16 cellular contexts compared by ENCODE assay signal in genomic region chr11:6856871-6857270, GRCh38. TPM values are rescaled to one million over a fixed set of nuclear protein-coding genes. Genes with fewer than 3 reads are reported as not detected.
DNase-seq lines count a peak whose midpoint lies in the region; ATAC-seq and TF ChIP-seq lines count a peak whose summit lies in the region.
"Had no signal": no experiment of that assay in that cellular context is flagged by ENCODE, and none has a peak within 500 bp of the region (broad histone marks: within the 10 kb centered on the region; RNA-seq: fewer than 3 reads in every experiment).

No MANE protein-coding gene starts in this region.

- H3K4me1 ChIP-seq in MM.1S (ENCODE audit: low read length) (peaks cover 13% of the 10 kb centered on the region), HAP-1 (no peaks in the 10 kb centered on the region; the same call in 1 of the 2 replicates)
- no peaks in the 10 kb centered on the region for H3K4me1 ChIP-seq in effector memory CD4-positive, alpha-beta T cell (ENCODE audit: control insufficient read depth, insufficient read depth, low read length, poor library complexity, severe bottlenecking)

- peaks cover 4% of the 10 kb centered on the region for H3K36me3 Mint-ChIP-seq in activated CD8-positive, alpha-beta memory T cell treated with anti-CD3 and anti-CD28 coated beads, Interleukin-2, amount 10 ng/mL, durations not matched to agents 7 days and 5 days
- H3K36me3 Mint-ChIP-seq in activated T-helper 1 cell treated with anti-CD3 and anti-CD28 coated beads, Interleukin-12 subunit alpha, Interleukin-12 subunit beta, Interleukin-2, Interleukin-4 antibody, amounts not matched to agents 30 ng/mL and 10 ng/mL and 1 ng/mL, durations not matched to agents 14 hours and 24 hours and 36 hours (ENCODE audit: low read depth): no peaks in the 10 kb centered on the region

- no peak overlapping the region for H3K4me3 Mint-ChIP-seq in activated CD8-positive, alpha-beta memory T cell treated with anti-CD3 and anti-CD28 coated beads, Interleukin-2, amount 10 ng/mL, durations not matched to agents 7 days and 5 days
- H3K4me3 Mint-ChIP-seq in activated T-helper 1 cell treated with anti-CD3 and anti-CD28 coated beads, Interleukin-12 subunit alpha, Interleukin-12 subunit beta, Interleukin-2, Interleukin-4 antibody, amounts not matched to agents 30 ng/mL and 10 ng/mL and 1 ng/mL, durations not matched to agents 14 hours and 24 hours and 36 hours: no peak overlapping the region
- H3K4me3 Mint-ChIP-seq: stimulated activated naive CD8-positive, alpha-beta T cell treated with anti-CD3 and anti-CD28 coated beads, Interleukin-15, Interleukin-2, amounts not matched to agents 100 ng/mL and 50 ng/mL, for 24 hours had no signal

- no peak overlapping the region for H3K4me3 ChIP-seq in MM.1S (ENCODE audit: low read length)
- no peak overlapping the region for H3K4me3 ChIP-seq in effector memory CD4-positive, alpha-beta T cell (ENCODE audit: insufficient read depth, low read depth, low read length, poor library complexity, severe bottlenecking)
- H3K4me3 ChIP-seq in HAP-1: no peak overlapping the region

- ATAC-seq in activated CD8-positive, alpha-beta memory T cell treated with anti-CD3 and anti-CD28 coated beads, Interleukin-2, amount 10 ng/mL, durations not matched to agents 7 days and 5 days: peak; percentile 51
- ATAC-seq in HG02610 (IDR thresholded peaks at IDR 0.05; ENCODE audit: unreplicated experiment): peak; percentile 96

- no peak overlapping the region for H3K27ac ChIP-seq in MM.1S (ENCODE audit: low read length)
- no peak overlapping the region for H3K27ac ChIP-seq in effector memory CD4-positive, alpha-beta T cell (ENCODE audit: insufficient read depth, low read length, poor library complexity, severe bottlenecking)

- no peaks in the 10 kb centered on the region for H3K36me3 ChIP-seq in MM.1S (replicated peaks; ENCODE audit: insufficient read depth, low read length)
- no peaks in the 10 kb centered on the region for H3K36me3 ChIP-seq in effector memory CD4-positive, alpha-beta T cell (ENCODE audit: control insufficient read depth, insufficient read depth, low read length)
- no peaks in the 10 kb centered on the region for H3K36me3 ChIP-seq in HAP-1 (replicated peaks)

- H3K9ac ChIP-seq in MM.1S (ENCODE audit: low read length): no peak overlapping the region

- no peaks in the 10 kb centered on the region for H3K9me2 ChIP-seq in MM.1S (replicated peaks; ENCODE audit: insufficient read depth, low read length)

- no peak overlapping the region for H3K27ac Mint-ChIP-seq in activated CD8-positive, alpha-beta memory T cell treated with anti-CD3 and anti-CD28 coated beads, Interleukin-2, amount 10 ng/mL, durations not matched to agents 7 days and 5 days
- H3K27ac Mint-ChIP-seq in activated T-helper 1 cell treated with anti-CD3 and anti-CD28 coated beads, Interleukin-12 subunit alpha, Interleukin-12 subunit beta, Interleukin-2, Interleukin-4 antibody, amounts not matched to agents 30 ng/mL and 10 ng/mL and 1 ng/mL, durations not matched to agents 14 hours and 24 hours and 36 hours: no peak overlapping the region
- H3K27ac Mint-ChIP-seq: stimulated activated naive CD8-positive, alpha-beta T cell treated with anti-CD3 and anti-CD28 coated beads, Interleukin-15, Interleukin-2, amounts not matched to agents 100 ng/mL and 50 ng/mL, for 24 hours had no signal

- H3K27me3 ChIP-seq in MM.1S (replicated peaks; ENCODE audit: insufficient read depth, low read length): no peaks in the 10 kb centered on the region
- no peaks in the 10 kb centered on the region for H3K27me3 ChIP-seq in effector memory CD4-positive, alpha-beta T cell (replicated peaks; ENCODE audit: control insufficient read depth, insufficient read depth, low read length, poor library complexity, severe bottlenecking)
- H3K27me3 ChIP-seq in HAP-1 (ENCODE audit: low read depth): no peaks in the 10 kb centered on the region

- intact Hi-C loops in activated T-helper 1 cell treated with anti-CD3 and anti-CD28 coated beads, Interleukin-12 subunit alpha, Interleukin-12 subunit beta, Interleukin-2, Interleukin-4 antibody, amounts not matched to agents 30 ng/mL and 10 ng/mL and 1 ng/mL, durations not matched to agents 14 hours and 24 hours and 36 hours (cut with micrococcal nuclease): no loop called here

- DNase-seq in activated CD8-positive, alpha-beta memory T cell treated with anti-CD3 and anti-CD28 coated beads, Interleukin-2, amount 10 ng/mL, durations not matched to agents 7 days and 5 days: no peak
- DNase-seq in activated CD8-positive, alpha-beta memory T cell treated with anti-CD3 and anti-CD28 coated beads for 24 hours: no peak
- DNase-seq in MM.1S: no peak
- peak; percentile 27 for DNase-seq in non-pigmented ciliary epithelial cell (ENCODE audit: low read depth)
- no peak for DNase-seq in effector memory CD4-positive, alpha-beta T cell
- DNase-seq in HAP-1 (ENCODE audit: low spot score in 2 of 2): no peak
- DNase-seq in activated T-helper 1 cell treated with anti-CD3 and anti-CD28 coated beads, Interleukin-12 subunit alpha, Interleukin-12 subunit beta, Interleukin-2, Interleukin-4 antibody, amounts not matched to agents 30 ng/mL and 10 ng/mL and 1 ng/mL, durations not matched to agents 14 hours and 24 hours and 36 hours (ENCODE audit: low spot score): no peak
- DNase-seq: cerebellar nuclear complex, DMS79, Kasumi-1, RPMI8226 had no signal

- 0 out of 2 replicates have a peak, but pooled peaks cover 3% of the 10 kb centered on the region for H3F3A ChIP-seq in MM.1S (ENCODE audit: insufficient read depth, low read length)

- peaks cover 7% of the 10 kb centered on the region for H3K4me1 Mint-ChIP-seq in activated CD8-positive, alpha-beta memory T cell treated with anti-CD3 and anti-CD28 coated beads, Interleukin-2, amount 10 ng/mL, durations not matched to agents 7 days and 5 days
- H3K4me1 Mint-ChIP-seq in activated T-helper 1 cell treated with anti-CD3 and anti-CD28 coated beads, Interleukin-12 subunit alpha, Interleukin-12 subunit beta, Interleukin-2, Interleukin-4 antibody, amounts not matched to agents 30 ng/mL and 10 ng/mL and 1 ng/mL, durations not matched to agents 14 hours and 24 hours and 36 hours (ENCODE audit: low read depth): peaks cover 9% of the 10 kb centered on the region

- peak overlapping the region; percentile 38 for H3K4me2 ChIP-seq in MM.1S (ENCODE audit: low read depth, low read length)

- no peak overlapping the region for H2AFZ ChIP-seq in MM.1S (ENCODE audit: low read length)

- in situ Hi-C loops in HAP-1 (cut with MboI; ENCODE audit: low sequenced_read_pairs): no loop called here

- CTCF ChIA-PET in activated CD8-positive, alpha-beta memory T cell treated with anti-CD3 and anti-CD28 coated beads, Interleukin-2, amount 10 ng/mL, durations not matched to agents 7 days and 5 days (lab: Charles Lee): no interaction called here

- H3K9me3 Mint-ChIP-seq in activated CD8-positive, alpha-beta memory T cell treated with anti-CD3 and anti-CD28 coated beads, Interleukin-2, amount 10 ng/mL, durations not matched to agents 7 days and 5 days (ENCODE audit: low read depth): peaks cover 8% of the 10 kb centered on the region
- peaks cover 20% of the 10 kb centered on the region for H3K9me3 Mint-ChIP-seq in activated T-helper 1 cell treated with anti-CD3 and anti-CD28 coated beads, Interleukin-12 subunit alpha, Interleukin-12 subunit beta, Interleukin-2, Interleukin-4 antibody, amounts not matched to agents 30 ng/mL and 10 ng/mL and 1 ng/mL, durations not matched to agents 14 hours and 24 hours and 36 hours

- H3K9me3 ChIP-seq in MM.1S (replicated peaks; ENCODE audit: insufficient read depth, low read length) (no peaks in the 10 kb centered on the region), HAP-1 (no peaks in the 10 kb centered on the region)
- H3K9me3 ChIP-seq in effector memory CD4-positive, alpha-beta T cell (ENCODE audit: control insufficient read depth, low read length): no peaks in the 10 kb centered on the region

- no peaks in the 10 kb centered on the region for H3K79me2 ChIP-seq in MM.1S (ENCODE audit: low read length)

- peaks cover 8% of the 10 kb centered on the region for H3K27me3 Mint-ChIP-seq in activated CD8-positive, alpha-beta memory T cell treated with anti-CD3 and anti-CD28 coated beads, Interleukin-2, amount 10 ng/mL, durations not matched to agents 7 days and 5 days
- no peaks in the 10 kb centered on the region for H3K27me3 Mint-ChIP-seq in activated T-helper 1 cell treated with anti-CD3 and anti-CD28 coated beads, Interleukin-12 subunit alpha, Interleukin-12 subunit beta, Interleukin-2, Interleukin-4 antibody, amounts not matched to agents 30 ng/mL and 10 ng/mL and 1 ng/mL, durations not matched to agents 14 hours and 24 hours and 36 hours (ENCODE audit: insufficient read depth)

- no peak for TF ChIP-seq CTCF in MM.1S (IDR thresholded peaks at IDR 0.05; ENCODE audit: low read length)

- H4K20me1 ChIP-seq in MM.1S (ENCODE audit: insufficient read depth, low read length): no peaks in the 10 kb centered on the region

RNA-seq across cellular contexts. Expression of gene OR10A2, which starts 6.0 kb away (rescaled TPM):
- not detected for total RNA-seq in activated CD8-positive, alpha-beta memory T cell treated with anti-CD3 and anti-CD28 coated beads, Interleukin-2, amount 10 ng/mL, durations not matched to agents 7 days and 5 days
- not detected in 2 replicates for total RNA-seq in activated T-helper 1 cell treated with anti-CD3 and anti-CD28 coated beads, Interleukin-12 subunit alpha, Interleukin-12 subunit beta, Interleukin-2, Interleukin-4 antibody, amounts not matched to agents 30 ng/mL and 10 ng/mL and 1 ng/mL, durations not matched to agents 14 hours and 24 hours and 36 hours
- total RNA-seq: glomerular endothelial cell, liver, osteocyte had no signal

RNA-seq across cellular contexts. Expression of gene OR10A5, which starts 11.4 kb away (rescaled TPM):
- not detected for total RNA-seq in activated CD8-positive, alpha-beta memory T cell treated with anti-CD3 and anti-CD28 coated beads, Interleukin-2, amount 10 ng/mL, durations not matched to agents 7 days and 5 days
- not detected in 2 replicates for total RNA-seq in activated T-helper 1 cell treated with anti-CD3 and anti-CD28 coated beads, Interleukin-12 subunit alpha, Interleukin-12 subunit beta, Interleukin-2, Interleukin-4 antibody, amounts not matched to agents 30 ng/mL and 10 ng/mL and 1 ng/mL, durations not matched to agents 14 hours and 24 hours and 36 hours
- total RNA-seq: glomerular endothelial cell, liver, osteocyte had no signal

RNA-seq across cellular contexts. Expression of gene OR10A4, which starts 19.6 kb away (rescaled TPM):
- total RNA-seq in activated CD8-positive, alpha-beta memory T cell treated with anti-CD3 and anti-CD28 coated beads, Interleukin-2, amount 10 ng/mL, durations not matched to agents 7 days and 5 days: not detected
- not detected in 2 replicates for total RNA-seq in activated T-helper 1 cell treated with anti-CD3 and anti-CD28 coated beads, Interleukin-12 subunit alpha, Interleukin-12 subunit beta, Interleukin-2, Interleukin-4 antibody, amounts not matched to agents 30 ng/mL and 10 ng/mL and 1 ng/mL, durations not matched to agents 14 hours and 24 hours and 36 hours
- total RNA-seq: glomerular endothelial cell, liver, osteocyte had no signal

RNA-seq across cellular contexts. Expression of gene OR2D2, which starts 35.4 kb away (rescaled TPM):
- under 1 TPM in 1 of 2 experiments, not detected in 1; 0.21 TPM for total RNA-seq in activated CD8-positive, alpha-beta memory T cell treated with anti-CD3 and anti-CD28 coated beads, Interleukin-2, amount 10 ng/mL, durations not matched to agents 7 days and 5 days
- 0.34 and 0.56 TPM in 2 replicates for total RNA-seq in activated T-helper 1 cell treated with anti-CD3 and anti-CD28 coated beads, Interleukin-12 subunit alpha, Interleukin-12 subunit beta, Interleukin-2, Interleukin-4 antibody, amounts not matched to agents 30 ng/mL and 10 ng/mL and 1 ng/mL, durations not matched to agents 14 hours and 24 hours and 36 hours
- total RNA-seq: liver, osteocyte had no signal

RNA-seq across cellular contexts. Expression of gene OR6A2, which starts 57.4 kb away (rescaled TPM):
- total RNA-seq in activated CD8-positive, alpha-beta memory T cell treated with anti-CD3 and anti-CD28 coated beads, Interleukin-2, amount 10 ng/mL, durations not matched to agents 7 days and 5 days: not detected
- total RNA-seq in activated T-helper 1 cell treated with anti-CD3 and anti-CD28 coated beads, Interleukin-12 subunit alpha, Interleukin-12 subunit beta, Interleukin-2, Interleukin-4 antibody, amounts not matched to agents 30 ng/mL and 10 ng/mL and 1 ng/mL, durations not matched to agents 14 hours and 24 hours and 36 hours: 0.31 and 0.47 TPM in 2 replicates
- total RNA-seq: osteocyte had no signal
